Comparison of ENCODE assay signal across 27 cellular contexts in genomic region chr5:153610009-153610408, GRCh38.
"Had no signal": no experiment of that assay in that cellular context is flagged by ENCODE, and none has a peak within 500 bp of the region (broad histone marks: within the 10 kb centered on the region; RNA-seq: fewer than 3 reads in every experiment).

No MANE protein-coding gene starts in this region.

- H3K27ac ChIP-seq: colonic mucosa, epithelial cell of prostate, esophagus squamous epithelium, foreskin keratinocyte, gastroesophageal sphincter, heart right ventricle, left lung, lower lobe of right lung had no signal

- ATAC-seq: effector memory CD8-positive, alpha-beta T cell; esophagus mucosa; foreskin keratinocyte; gastroesophageal sphincter; heart right ventricle; left lung; lower lobe of right lung had no signal

- H3K27me3 Mint-ChIP-seq: dendritic cell treated with granulocyte-macrophage colony-stimulating factor and Interleukin-4, amounts not matched to agents 40 ng/mL and 50 ng/mL, for 4 days had no signal

- H3K9me3 ChIP-seq: colonic mucosa, esophagus squamous epithelium, gastroesophageal sphincter, heart right ventricle, left lung, lower lobe of right lung had no signal

- H3K4me3 Mint-ChIP-seq: dendritic cell treated with granulocyte-macrophage colony-stimulating factor and Interleukin-4, amounts not matched to agents 40 ng/mL and 50 ng/mL, for 4 days; effector memory CD8-positive, alpha-beta T cell; endodermal cell had no signal

- H3K4me3 ChIP-seq: colonic mucosa, esophagus squamous epithelium, gastroesophageal sphincter, heart right ventricle, left lung, lower lobe of right lung had no signal

- FAIRE-seq: endometrium, frontal cortex, islet of Langerhans, kidney had no signal

- H3K4me1 ChIP-seq: colonic mucosa, esophagus squamous epithelium, foreskin keratinocyte, gastroesophageal sphincter, heart right ventricle, left lung, lower lobe of right lung had no signal

- DNase-seq: cerebellar nuclear complex; colonic mucosa; cortex of kidney; effector CD8-positive, alpha-beta T cell; effector memory CD8-positive, alpha-beta T cell; endodermal cell; erythroblast; esophagus squamous epithelium; foreskin keratinocyte; glutamatergic neuron; head of caudate nucleus; heart right ventricle; hippocampal formation; kidney; kidney glomerular epithelial cell; left cardiac atrium; left lung; lower lobe of right lung; mesendoderm; midbrain had no signal

- H3K9me3 Mint-ChIP-seq: dendritic cell treated with granulocyte-macrophage colony-stimulating factor and Interleukin-4, amounts not matched to agents 40 ng/mL and 50 ng/mL, for 4 days; effector memory CD8-positive, alpha-beta T cell; endodermal cell had no signal

- H3K36me3 ChIP-seq: colonic mucosa, esophagus squamous epithelium, gastroesophageal sphincter, heart right ventricle, left lung, lower lobe of right lung had no signal

- H3K27me3 ChIP-seq: colonic mucosa, esophagus squamous epithelium, foreskin keratinocyte, gastroesophageal sphincter, heart right ventricle, left lung had no signal

- H3K27ac Mint-ChIP-seq: dendritic cell treated with granulocyte-macrophage colony-stimulating factor and Interleukin-4, amounts not matched to agents 40 ng/mL and 50 ng/mL, for 4 days; effector memory CD8-positive, alpha-beta T cell; endodermal cell had no signal
